21 cellular contexts compared by ENCODE assay signal in the genomic region with DNA sequence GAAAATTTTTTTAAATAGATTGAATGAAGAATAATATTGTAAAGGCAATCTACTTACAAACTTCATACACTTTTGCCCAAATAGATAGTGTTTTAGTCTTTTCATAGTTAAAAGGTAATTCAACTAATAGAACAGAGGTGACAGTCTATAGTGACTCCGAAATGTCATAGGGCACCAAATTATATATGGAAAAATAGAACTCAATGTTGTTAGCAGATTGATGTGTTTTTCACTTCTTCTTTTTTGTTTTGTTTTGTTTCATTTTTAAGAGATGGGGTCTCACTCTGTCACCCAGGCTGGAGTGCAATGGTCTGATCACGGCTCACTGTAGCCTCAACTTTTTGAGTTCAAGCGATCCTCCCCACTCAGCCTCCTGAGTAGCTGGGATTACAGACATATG. TPM values are rescaled to one million over a fixed set of nuclear protein-coding genes. Genes with fewer than 3 reads are reported as not detected.
DNase-seq lines count a peak whose midpoint lies in the region; ATAC-seq and TF ChIP-seq lines count a peak whose summit lies in the region.
"Had no signal": no experiment of that assay in that cellular context is flagged by ENCODE, and none has a peak within 500 bp of the region (broad histone marks: within the 10 kb centered on the region; RNA-seq: fewer than 3 reads in every experiment).

No MANE protein-coding gene starts in this region.

- H3K9me3 ChIP-seq in adipocyte (ENCODE audit: control insufficient read depth, low read length) (no peaks in the 10 kb centered on the region), mononuclear cell (ENCODE audit: low read depth, low read length) (no peaks in the 10 kb centered on the region)

- intact Hi-C loops in left cardiac atrium (cut with DNase I) = no loop called here

- DNase-seq in HL-60 (ENCODE audit: low read depth in 1 of 2, low spot score in 1 of 2) (no peak), adipocyte (ENCODE audit: low read depth) (no peak), left cardiac atrium (no peak), T-helper 9 cell (no peak)
- DNase-seq: activated CD4-positive, alpha-beta T cell treated with anti-CD3 and anti-CD28 coated beads for 48 hours; activated CD8-positive, alpha-beta memory T cell treated with anti-CD3 and anti-CD28 coated beads, Interleukin-2, amount 10 ng/mL, durations not matched to agents 7 days and 5 days; CD4-positive, alpha-beta T cell; effector memory CD4-positive, alpha-beta T cell; GF-D8; IMR-90; NCI-H1694; OCI-M1; SHP77 treated with DMSO at 0.1 percent for 48 hours; stimulated activated naive CD4-positive, alpha-beta T cell had no signal

- H3K36me3 ChIP-seq in adipocyte (ENCODE audit: control insufficient read depth, insufficient read depth, low read length, severe bottlenecking) = no peaks in the 10 kb centered on the region

- TF ChIP-seq CTCF in HL-60 (IDR thresholded peaks at IDR 0.05; ENCODE audit: insufficient read depth, low read length) = no peak

- peaks cover 11% of the 10 kb centered on the region for H3K4me1 ChIP-seq in adipocyte (ENCODE audit: control insufficient read depth, insufficient read depth, low read length)
- H3K4me1 ChIP-seq in mononuclear cell (ENCODE audit: insufficient read depth, low read length) = peaks cover 16% of the 10 kb centered on the region

- no peaks in the 10 kb centered on the region for H3K27me3 ChIP-seq in HL-60 (ENCODE audit: insufficient read depth, poor library complexity, severe bottlenecking)
- peaks cover 5% of the 10 kb centered on the region for H3K27me3 ChIP-seq in adipocyte (replicated peaks; ENCODE audit: control insufficient read depth, insufficient read depth, low read length)
- no peaks in the 10 kb centered on the region for H3K27me3 ChIP-seq in mononuclear cell (ENCODE audit: insufficient read depth, low read length)

- ATAC-seq in left cardiac atrium (no peak), GM21737 (IDR thresholded peaks at IDR 0.05; ENCODE audit: unreplicated experiment) (no peak)
- ATAC-seq: activated CD8-positive, alpha-beta memory T cell treated with anti-CD3 and anti-CD28 coated beads, Interleukin-2, amount 10 ng/mL, durations not matched to agents 7 days and 5 days; GM23338 had no signal

- H3K27ac ChIP-seq in HL-60 (replicated peaks) = peak overlapping the region; percentile 84
- H3K27ac ChIP-seq: parathyroid adenoma had no signal

- no peak overlapping the region for H3K9ac ChIP-seq in adipocyte (ENCODE audit: low read length)
- H3K9ac ChIP-seq: parathyroid adenoma had no signal

- peak overlapping the region; percentile 61 for H3K4me3 ChIP-seq in HL-60 (replicated peaks; ENCODE audit: insufficient read depth, low read length)
- H3K4me3 ChIP-seq in adipocyte (ENCODE audit: low read length) = peak overlapping the region; percentile 65
- H3K4me3 ChIP-seq in mononuclear cell (ENCODE audit: low read length) = peak overlapping the region; percentile 45
- H3K4me3 ChIP-seq: GM23338 had no signal

RNA-seq across cellular contexts. Expression of gene CSTA, which starts 0.7 kb away (rescaled TPM):
- 90.5 TPM for total RNA-seq in mononuclear cell
- total RNA-seq in left cardiac atrium = 1 to 10 TPM; 3.8 to 9.3 TPM
- total RNA-seq: activated CD8-positive, alpha-beta memory T cell treated with anti-CD3 and anti-CD28 coated beads, Interleukin-2, amount 10 ng/mL, durations not matched to agents 7 days and 5 days; activated T-helper 1 cell treated with anti-CD3 and anti-CD28 coated beads, Interleukin-12 subunit alpha, Interleukin-12 subunit beta, Interleukin-2, Interleukin-4 antibody, amounts not matched to agents 30 ng/mL and 10 ng/mL and 1 ng/mL, durations not matched to agents 14 hours and 24 hours and 36 hours; chondrocyte; GM23338; IMR-90; mesothelial cell of epicardium had no signal

RNA-seq across cellular contexts. Expression of gene MIX23, which starts 57.3 kb away (rescaled TPM):
- total RNA-seq in mononuclear cell (16.1 TPM), left cardiac atrium (10 to 100 TPM; 23.5 to 28.7 TPM)

RNA-seq across cellular contexts. Expression of gene FAM162A, which starts 58.2 kb away (rescaled TPM):
- total RNA-seq in mononuclear cell = 19.2 TPM
- 100 to 1,000 TPM; 118 to 144 TPM for total RNA-seq in left cardiac atrium
